Comparison of ENCODE assay signal across 22 cellular contexts in genomic region chr22:46449116-46449691, GRCh38.
DNase-seq lines count a peak whose midpoint lies in the region; ATAC-seq, FAIRE-seq and TF ChIP-seq lines count a peak whose summit lies in the region.
"Had no signal": no experiment of that assay in that cellular context is flagged by ENCODE, and none has a peak within 500 bp of the region (broad histone marks: within the 10 kb centered on the region; RNA-seq: fewer than 3 reads in every experiment).

No MANE protein-coding gene starts in this region.

- H3K27me3 ChIP-seq in bronchial epithelial cell (ENCODE audit: control insufficient read depth, insufficient read depth, low read length): no peaks in the 10 kb centered on the region
- no peaks in the 10 kb centered on the region for H3K27me3 ChIP-seq in thyroid gland
- H3K27me3 ChIP-seq in upper lobe of right lung: no peaks in the 10 kb centered on the region

- H3K36me3 ChIP-seq in bronchial epithelial cell (ENCODE audit: control insufficient read depth, insufficient read depth, low read length): peaks cover 5% of the 10 kb centered on the region
- H3K36me3 ChIP-seq in thyroid gland: no peaks in the 10 kb centered on the region
- H3K36me3 ChIP-seq in upper lobe of right lung: no peaks in the 10 kb centered on the region
- H3K36me3 ChIP-seq: BLaER1 treated with 17β-estradiol and CSF1 and Interleukin-3, amounts not matched to agents 10 nM and 100 nM had no signal

- no peaks in the 10 kb centered on the region for H3K9me3 ChIP-seq in thyroid gland
- H3K9me3 ChIP-seq in upper lobe of right lung: no peaks in the 10 kb centered on the region
- H3K9me3 ChIP-seq: A549; BLaER1 treated with 17β-estradiol and CSF1 and Interleukin-3, amounts not matched to agents 10 nM and 100 nM; Caco-2 had no signal

- ATAC-seq in upper lobe of right lung (no peak), GM21515 (IDR thresholded peaks at IDR 0.05; ENCODE audit: unreplicated experiment) (no peak)
- ATAC-seq: A549; CD8-positive, alpha-beta T cell had no signal

- H3K4me1 ChIP-seq in thyroid gland (peaks cover 68 to 84% of the 10 kb centered on the region in 2 donors), upper lobe of right lung (peaks cover 22% of the 10 kb centered on the region)

- TF ChIP-seq CTCF in bronchial epithelial cell (IDR thresholded peaks at IDR 0.05; ENCODE audit: insufficient read depth, low read length, severe bottlenecking) (no peak), thyroid gland (IDR thresholded peaks at IDR 0.05) (no peak), upper lobe of right lung (IDR thresholded peaks at IDR 0.05) (no peak)

- WGBS in thyroid gland, 2 donors: 91 to 94% methylated on average over 2 of the region's 2 CpGs

- intact Hi-C loops in thyroid gland (cut with DNase I): no loop called here
- intact Hi-C loops in upper lobe of right lung (cut with DNase I): no loop called here

- H3K27ac ChIP-seq in thyroid gland (peak overlapping the region in 2 of 3 donors; percentile 58 to 92), upper lobe of right lung (no peak overlapping the region)
- H3K27ac ChIP-seq: 22Rv1; A549; BLaER1 treated with 17β-estradiol and CSF1 and Interleukin-3, amounts not matched to agents 10 nM and 100 nM; C4-2B had no signal

- no peak for TF ChIP-seq POLR2A in GM12891 (IDR thresholded peaks at IDR 0.05; ENCODE audit: low read depth, low read length)
- no peak for TF ChIP-seq POLR2A in thyroid gland (IDR thresholded peaks at IDR 0.05)

- FAIRE-seq in GM12891 (lab: Jason Lieb, UNC) (peak; percentile 20), HTR-8/SVneo (lab: Jason Lieb, UNC) (peak; percentile 36), bronchial epithelial cell (lab: Jason Lieb, UNC) (peak; percentile 97)
- FAIRE-seq: A549, D721Med, G401.6, GM12892, GM18507 had no signal

- H3K4me3 ChIP-seq in bronchial epithelial cell (ENCODE audit: low read depth, low read length) (no peak overlapping the region), thyroid gland (replicated peaks in 1 of 3) (no peak overlapping the region), upper lobe of right lung (no peak overlapping the region)
- H3K4me3 ChIP-seq: A549; BLaER1 treated with 17β-estradiol and CSF1 and Interleukin-3, amounts not matched to agents 10 nM and 100 nM had no signal

- DNase-seq in GM12891 (ENCODE audit: insufficient read length, low spot score): no peak
- no peak for DNase-seq in HTR-8/SVneo (ENCODE audit: insufficient read length, low spot score)
- DNase-seq in bronchial epithelial cell (ENCODE audit: low read depth): no peak
- no peak for DNase-seq in thyroid gland
- no peak for DNase-seq in upper lobe of right lung
- DNase-seq in NCI-H748 (lab: John Stamatoyannopoulos, UW; ENCODE audit: unreplicated experiment): no peak
- no peak for DNase-seq in NCI-H69 (lab: John Stamatoyannopoulos, UW)
- DNase-seq: AML-193; Caco-2; Calu3; CD4-positive, alpha-beta T cell; CD8-positive, alpha-beta T cell; GF-D8 had no signal

TF ChIP-seq in GM12891, 5 proteins besides CTCF, POLR2A, EP300 and RAD21:
- no peak for TF ChIP-seq POLR2AphosphoS5 (IDR thresholded peaks at IDR 0.05; ENCODE audit: low read depth, low read length)
- TF ChIP-seq PAX5 (IDR thresholded peaks at IDR 0.05; ENCODE audit: insufficient read depth, low read length, severe bottlenecking): no peak
- no peak for TF ChIP-seq TAF1 (IDR thresholded peaks at IDR 0.05; ENCODE audit: low read depth, low read length)
- no peak for TF ChIP-seq POU2F2 (IDR thresholded peaks at IDR 0.05; ENCODE audit: low read depth, low read length)
- TF ChIP-seq SPI1 (IDR thresholded peaks at IDR 0.05; ENCODE audit: low read depth, low read length): no peak
